ENCODE assay signal across 20 cellular contexts in genomic region chr2:241977557-241978300, GRCh38.
DNase-seq lines count a peak whose midpoint lies in the region; ATAC-seq, FAIRE-seq and TF ChIP-seq lines count a peak whose summit lies in the region.
"Had no signal": no experiment of that assay in that cellular context is flagged by ENCODE, and none has a peak within 500 bp of the region (broad histone marks: within the 10 kb centered on the region; RNA-seq: fewer than 3 reads in every experiment).

No MANE protein-coding gene starts in this region.

- no peaks in the 10 kb centered on the region for H3K27me3 ChIP-seq in CD4-positive, CD25-positive, alpha-beta regulatory T cell (ENCODE audit: control insufficient read depth, insufficient read depth, low read length)
- H3K27me3 ChIP-seq in SU-DHL-6 (ENCODE audit: low read length) (no peaks in the 10 kb centered on the region), trophoblast cell (ENCODE audit: insufficient read depth, low read length) (no peaks in the 10 kb centered on the region)

- no peaks in the 10 kb centered on the region for H3K9me3 ChIP-seq in CD4-positive, CD25-positive, alpha-beta regulatory T cell (ENCODE audit: control insufficient read depth in 2 of 2, low read length in 2 of 2)
- H3K9me3 ChIP-seq in SU-DHL-6 (ENCODE audit: insufficient read depth, low read length) (no peaks in the 10 kb centered on the region), trophoblast cell (ENCODE audit: insufficient read depth, low read depth, low read length) (peaks cover 15% of the 10 kb centered on the region)

- peaks cover 32% of the 10 kb centered on the region for H3K36me3 Mint-ChIP-seq in CD4-positive, CD25-positive, alpha-beta regulatory T cell

- H3F3A ChIP-seq in SU-DHL-6 (ENCODE audit: insufficient read depth), result no peaks in the 10 kb centered on the region

- DNase-seq in CD4-positive, CD25-positive, alpha-beta regulatory T cell, result no peak
- DNase-seq in GM18507 (ENCODE audit: extremely low spot score, insufficient read length, low read depth) (no peak), mesenteric fat pad (ENCODE audit: low spot score) (peak; percentile 60), NOMO-1 treated with dmso at 0.1 percent for 144 hours (lab: John Stamatoyannopoulos, UW; ENCODE audit: unreplicated experiment) (no peak), trophoblast cell (no peak), COLO668 (lab: John Stamatoyannopoulos, UW; ENCODE audit: unreplicated experiment) (no peak), NCI-H82 (lab: John Stamatoyannopoulos, UW) (no peak)
- DNase-seq: AML-193; CD4-positive, alpha-beta T cell; DND-41; GF-D8; HCEC 1CT; NCI-H146; NCI-H2227 treated with DMSO at 0.1 percent for 48 hours; NCI-H526 treated with DMSO at 0.1 percent for 48 hours; Right ventricle myocardium superior had no signal

- H3K14ac ChIP-seq in trophoblast cell (ENCODE audit: low read length), result no peak overlapping the region

- H3K4ac ChIP-seq in trophoblast cell (ENCODE audit: low read depth, low read length), result no peak overlapping the region

- H4K20me1 ChIP-seq in SU-DHL-6 (ENCODE audit: low read depth, low read length), result no peaks in the 10 kb centered on the region

- H3K9me3 Mint-ChIP-seq in CD4-positive, CD25-positive, alpha-beta regulatory T cell, result peaks cover 0 to 2% (median 0%) of the 10 kb centered on the region in 7 donors

- peak overlapping the region in 2 of 3 donors; percentile 74 to 86 for H3K27ac Mint-ChIP-seq in CD4-positive, CD25-positive, alpha-beta regulatory T cell
- H3K27ac Mint-ChIP-seq: CD4-positive, alpha-beta T cell had no signal

- no peaks in the 10 kb centered on the region for H3K9me2 ChIP-seq in SU-DHL-6 (replicated peaks; ENCODE audit: insufficient read depth, low read length)

- no peak for TF ChIP-seq CTCF in SU-DHL-6 (IDR thresholded peaks at IDR 0.05; ENCODE audit: insufficient read depth, low read length, poor library complexity, severe bottlenecking)

- no peak overlapping the region for H2BK5ac ChIP-seq in trophoblast cell (ENCODE audit: low read depth, low read length, poor library complexity)

- H4K91ac ChIP-seq in trophoblast cell (ENCODE audit: low read depth, low read length), result no peak overlapping the region

- no peaks in the 10 kb centered on the region for H3K79me1 ChIP-seq in trophoblast cell (ENCODE audit: low read length)

- H3K27me3 Mint-ChIP-seq in CD4-positive, CD25-positive, alpha-beta regulatory T cell, result no peaks in the 10 kb centered on the region
- H3K27me3 Mint-ChIP-seq: CD4-positive, alpha-beta T cell had no signal

- no peak overlapping the region for H3K4me3 Mint-ChIP-seq in CD4-positive, CD25-positive, alpha-beta regulatory T cell
- H3K4me3 Mint-ChIP-seq: CD4-positive, alpha-beta T cell had no signal

- no peak overlapping the region for H3K18ac ChIP-seq in trophoblast cell (ENCODE audit: low read length)

- no peak overlapping the region for H4K8ac ChIP-seq in trophoblast cell (ENCODE audit: low read depth, low read length)

- H2BK12ac ChIP-seq in trophoblast cell (ENCODE audit: low read length), result no peak overlapping the region

- H3K4me2 ChIP-seq in SU-DHL-6 (ENCODE audit: low read depth, low read length, poor library complexity, severe bottlenecking) (peak overlapping the region; percentile 27), trophoblast cell (ENCODE audit: low read length) (no peak overlapping the region)

- H3K4me3 ChIP-seq in CD4-positive, CD25-positive, alpha-beta regulatory T cell (ENCODE audit: low read depth, low read length), result no peak overlapping the region
- H3K4me3 ChIP-seq in SU-DHL-6 (ENCODE audit: insufficient read depth, low read length, poor library complexity, severe bottlenecking) (no peak overlapping the region), trophoblast cell (ENCODE audit: low read depth, low read length) (no peak overlapping the region)

- H3K23ac ChIP-seq in trophoblast cell (ENCODE audit: low read length), result no peak overlapping the region

- H3K27ac ChIP-seq in CD4-positive, CD25-positive, alpha-beta regulatory T cell (ENCODE audit: insufficient read depth, low read length, poor library complexity, severe bottlenecking), result no peak overlapping the region
- H3K27ac ChIP-seq in SU-DHL-6 (ENCODE audit: low read depth, low read length) (no peak overlapping the region), trophoblast cell (ENCODE audit: low read depth, low read length) (no peak overlapping the region)

- WGBS in trophoblast cell (ENCODE audit: extremely low coverage, insufficient coverage, insufficient read length), result no CpG with 5 or more reads among the region's 14 CpGs

- FAIRE-seq in GM18507 (lab: Jason Lieb, UNC), result peak; percentile 12
- FAIRE-seq: D721Med had no signal

- H3K4me1 ChIP-seq in CD4-positive, CD25-positive, alpha-beta regulatory T cell (ENCODE audit: control insufficient read depth, insufficient read depth, low read length, poor library complexity, severe bottlenecking), result no peaks in the 10 kb centered on the region
- no peaks in the 10 kb centered on the region for H3K4me1 ChIP-seq in trophoblast cell (ENCODE audit: control insufficient read depth in 1 of 2, insufficient read depth in 2 of 2, low read length in 2 of 2)

- H3K79me2 ChIP-seq in SU-DHL-6 (ENCODE audit: insufficient read depth, low read length) (no peaks in the 10 kb centered on the region), trophoblast cell (ENCODE audit: control insufficient read depth, insufficient read depth, low read length, poor library complexity) (no peaks in the 10 kb centered on the region)

- no peak overlapping the region for H2BK120ac ChIP-seq in trophoblast cell (ENCODE audit: insufficient read depth, low read length, poor library complexity)

- peaks cover 12% of the 10 kb centered on the region for H3K36me3 ChIP-seq in CD4-positive, CD25-positive, alpha-beta regulatory T cell (ENCODE audit: control insufficient read depth, insufficient read depth, low read length)
- H3K36me3 ChIP-seq in SU-DHL-6 (ENCODE audit: low read length) (no peaks in the 10 kb centered on the region; the same call in 1 of the 2 replicates), trophoblast cell (ENCODE audit: control insufficient read depth in 1 of 2, insufficient read depth in 2 of 2, low read length in 2 of 2) (no peaks in the 10 kb centered on the region)

- H4K12ac ChIP-seq in trophoblast cell (ENCODE audit: low read depth, low read length), result no peak overlapping the region

- no peak for ATAC-seq in CD4-positive, CD25-positive, alpha-beta regulatory T cell (ENCODE audit: low read depth in 2 of 2)
- ATAC-seq: Panc1, SK-N-SH treated with all-trans-retinoic acid at 6 μM for 48 hours had no signal

- no peak overlapping the region for H2AK5ac ChIP-seq in trophoblast cell (ENCODE audit: low read length)

- H2AFZ ChIP-seq in SU-DHL-6 (ENCODE audit: low read depth, low read length, severe bottlenecking), result no peak overlapping the region
- no peak overlapping the region for H2AFZ ChIP-seq in trophoblast cell (ENCODE audit: insufficient read depth, low read length, poor library complexity)

- H3K4me1 Mint-ChIP-seq in CD4-positive, CD25-positive, alpha-beta regulatory T cell, result peaks cover 0 to 5% (median 0%) of the 10 kb centered on the region in 4 donors

- H3K9ac ChIP-seq in SU-DHL-6 (ENCODE audit: low read length) (no peak overlapping the region), trophoblast cell (ENCODE audit: low read length) (no peak overlapping the region)
